Comparison of ENCODE assay signal across 8 cellular contexts in genomic region chr14:72613196-72613974, GRCh38.
A peak's percentile ranks its signal among the peaks of the same experiment; 100 is the strongest.
DNase-seq lines count a peak whose midpoint lies in the region; ATAC-seq and TF ChIP-seq lines count a peak whose summit lies in the region.
"Had no signal": no experiment of that assay in that cellular context is flagged by ENCODE, and none has a peak within 500 bp of the region (broad histone marks: within the 10 kb centered on the region; RNA-seq: fewer than 3 reads in every experiment).

No MANE protein-coding gene starts in this region.

- no peak overlapping the region for H3K9ac ChIP-seq in adipocyte (ENCODE audit: low read length)

- no peak for TF ChIP-seq RAD21 in Ishikawa (IDR thresholded peaks at IDR 0.05; ENCODE audit: low read depth)

- no peaks in the 10 kb centered on the region for H3K27me3 ChIP-seq in adipocyte (replicated peaks; ENCODE audit: control insufficient read depth, insufficient read depth, low read length)
- H3K27me3 ChIP-seq in heart right ventricle, result no peaks in the 10 kb centered on the region
- no peaks in the 10 kb centered on the region for H3K27me3 ChIP-seq in gastrocnemius medialis
- no peaks in the 10 kb centered on the region for H3K27me3 ChIP-seq in H7 (ENCODE audit: control insufficient read depth, insufficient read depth, low read length)

- H3K9me3 ChIP-seq in adipocyte (ENCODE audit: control insufficient read depth, low read length), result no peaks in the 10 kb centered on the region
- no peaks in the 10 kb centered on the region for H3K9me3 ChIP-seq in heart right ventricle
- no peaks in the 10 kb centered on the region for H3K9me3 ChIP-seq in gastrocnemius medialis

- peak overlapping the region; percentile 43 to 91 (median 83) for H3K27ac ChIP-seq in heart right ventricle
- peak overlapping the region; percentile 75 to 90 (median 85) for H3K27ac ChIP-seq in gastrocnemius medialis

- peak; percentile 33 for DNase-seq in adipocyte (ENCODE audit: low read depth)
- DNase-seq in heart right ventricle, result peak; percentile 81 to 88
- peak; percentile 50 to 89 for DNase-seq in gastrocnemius medialis
- DNase-seq in NCI-H2171 treated with DMSO at 0.1 percent for 48 hours (lab: John Stamatoyannopoulos, UW), result no peak
- no peak for DNase-seq in H7
- DNase-seq: GF-D8 had no signal

- in situ Hi-C loops in gastrocnemius medialis (cut with MboI; ENCODE audit: low sequenced_read_pairs in 4 of 4), result no loop called here

- TF ChIP-seq EP300 in Ishikawa (IDR thresholded peaks at IDR 0.05; ENCODE audit: borderline replicate concordance), result no peak

- H3K4me3 ChIP-seq in adipocyte (ENCODE audit: low read length) (no peak overlapping the region), heart right ventricle (no peak overlapping the region), gastrocnemius medialis (no peak overlapping the region), H7 (ENCODE audit: insufficient read depth, low read depth, low read length) (no peak overlapping the region)

- intact Hi-C loops in heart right ventricle (cut with DNase I) (loop anchor here in 1 of 10 donors (10.0 kb wide), 1 partner anchor 291 kb away; no protein-coding TSS in a partner anchor), gastrocnemius medialis (cut with DNase I; ENCODE audit: low total_unique reads) (no loop called here)

- H3K36me3 ChIP-seq in adipocyte (ENCODE audit: control insufficient read depth, insufficient read depth, low read length, severe bottlenecking) (no peaks in the 10 kb centered on the region), heart right ventricle (no peaks in the 10 kb centered on the region), gastrocnemius medialis (no peaks in the 10 kb centered on the region), H7 (replicated peaks; ENCODE audit: control insufficient read depth, insufficient read depth, low read length) (no peaks in the 10 kb centered on the region)

- TF ChIP-seq POLR2A in gastrocnemius medialis (IDR thresholded peaks at IDR 0.05), result no peak

- TF ChIP-seq CTCF in heart right ventricle (IDR thresholded peaks at IDR 0.05) (no peak), gastrocnemius medialis (IDR thresholded peaks at IDR 0.05 in 4 of 5, conservative IDR thresholded peaks at IDR 0.05 in 1 of 5) (no peak)

- 42 to 46% methylated on average over 13 of the region's 13 CpGs for WGBS in heart right ventricle, 2 donors

- peaks cover 17% of the 10 kb centered on the region for H3K4me1 ChIP-seq in adipocyte (ENCODE audit: control insufficient read depth, insufficient read depth, low read length)
- peaks cover 37 to 84% (median 60%) of the 10 kb centered on the region in 9 donors for H3K4me1 ChIP-seq in heart right ventricle
- H3K4me1 ChIP-seq in gastrocnemius medialis, result peaks cover 57 to 65% of the 10 kb centered on the region in 2 donors

- ATAC-seq in heart right ventricle, result peak; percentile 32 to 74 (median 67)
- ATAC-seq in gastrocnemius medialis, result peak; percentile 27 to 76
- no peak for ATAC-seq in activated CD4-positive, CD25-positive, alpha-beta regulatory T cell treated with anti-CD3 and anti-CD28 coated beads, Interleukin-2, amount 50 U/mL, for 24 hours

TF ChIP-seq in Ishikawa, 13 proteins besides CTCF, POLR2A, EP300 and RAD21:
- TF ChIP-seq TAF1 (IDR thresholded peaks at IDR 0.05; ENCODE audit: low read depth), result no peak
- TF ChIP-seq ZBTB7A (IDR thresholded peaks at IDR 0.05; ENCODE audit: low read depth), result no peak
- peak; percentile 29; the same call in 1 of the 2 replicates for TF ChIP-seq NFIC (IDR thresholded peaks at IDR 0.05)
- TF ChIP-seq USF1 (IDR thresholded peaks at IDR 0.05), result no peak
- no peak for TF ChIP-seq CEBPB (IDR thresholded peaks at IDR 0.05)

Comparison
In these comparisons a context has a peak if more than half of its experiments do, and no peak if none do; other contexts are left out.
1. DNase-seq: peak in adipocyte (single experiment), heart right ventricle (2 of 2) and gastrocnemius medialis (2 of 2); none in NCI-H2171 treated with DMSO at 0.1 percent for 48 hours (single experiment) and H7 (single experiment).
2. ATAC-seq: peak in heart right ventricle (8 of 8) and gastrocnemius medialis (2 of 2); none in activated CD4-positive, CD25-positive, alpha-beta regulatory T cell treated with anti-CD3 and anti-CD28 coated beads, Interleukin-2, amount 50 U/mL, for 24 hours (0 of 2).